ENCODE assay signal across 20 cellular contexts in genomic region chr19:13356686-13357280, GRCh38.
"Had no signal": no experiment of that assay in that cellular context is flagged by ENCODE, and none has a peak within 500 bp of the region (broad histone marks: within the 10 kb centered on the region; RNA-seq: fewer than 3 reads in every experiment).

No MANE protein-coding gene starts in this region.

- H3K9ac ChIP-seq: SK-N-SH had no signal

- DNase-seq: IMR-90, Karpas-422, KG1, MM.1S, NCI-H1092 treated with DMSO at 0.1 percent for 48 hours, NCI-H1436, NCI-H187, NCI-H2029, NCI-H2081 treated with DMSO at 0.1 percent for 48 hours, NCI-H2171, NCI-H226, NCI-H446, NCI-H510A, NCI-H524 treated with DMSO at 0.1 percent for 48 hours, NCI-H69, NCI-H774, SHP77, SK-N-SH had no signal

- H3K27ac ChIP-seq: RWPE1 had no signal

- ATAC-seq: HepG2 had no signal

- H3K4me2 ChIP-seq: SK-N-SH had no signal
